In genomic region chr7:80307251-80307856, GRCh38 we compare ENCODE assay signal across 12 cellular contexts.
DNase-seq lines count a peak whose midpoint lies in the region; ATAC-seq and TF ChIP-seq lines count a peak whose summit lies in the region.
"Had no signal": no experiment of that assay in that cellular context is flagged by ENCODE, and none has a peak within 500 bp of the region (broad histone marks: within the 10 kb centered on the region; RNA-seq: fewer than 3 reads in every experiment).

No MANE protein-coding gene starts in this region.

- TF ChIP-seq CTCF in fibroblast of pulmonary artery (IDR thresholded peaks at IDR 0.05; ENCODE audit: low read length, missing control alignments), result no peak

- H3K4me3 ChIP-seq in fibroblast of pulmonary artery (replicated peaks; ENCODE audit: low read depth, low read length) (no peak overlapping the region), skeletal muscle cell (ENCODE audit: low read depth, low read length) (no peak overlapping the region), HAP-1 (no peak overlapping the region)
- H3K4me3 ChIP-seq: SJCRH30 had no signal

- H3K36me3 ChIP-seq in HAP-1 (replicated peaks), result no peaks in the 10 kb centered on the region
- H3K36me3 ChIP-seq: SJCRH30 had no signal

- in situ Hi-C loops in HAP-1 (cut with MboI; ENCODE audit: low sequenced_read_pairs), result no loop called here

- DNase-seq in DMS 273 (lab: John Stamatoyannopoulos, UW; ENCODE audit: unreplicated experiment) (peak; percentile 68), DMS 273 treated with DMSO at 0.1 percent for 48 hours (lab: John Stamatoyannopoulos, UW) (no peak), T1000 (lab: John Stamatoyannopoulos, UW) (peak; percentile 2), fibroblast of pulmonary artery (ENCODE audit: low read depth) (peak; percentile 74), skeletal muscle cell (ENCODE audit: low read depth) (peak; percentile 62), HAP-1 (ENCODE audit: low spot score in 2 of 2) (no peak)
- DNase-seq: DND-41, NCI-H510A, SJCRH30, substantia nigra had no signal

- H3K9me3 ChIP-seq in HAP-1, result no peaks in the 10 kb centered on the region
- H3K9me3 ChIP-seq: SJCRH30 had no signal

- H3K4me1 ChIP-seq in HAP-1, result 0 out of 2 replicates have a peak, but pooled peaks cover 5% of the 10 kb centered on the region
- H3K4me1 ChIP-seq: SJCRH30 had no signal

- no peak for ATAC-seq in HG03175 (IDR thresholded peaks at IDR 0.05; ENCODE audit: unreplicated experiment)
- no peak for ATAC-seq in GM21576 (IDR thresholded peaks at IDR 0.05; ENCODE audit: unreplicated experiment)

- no peaks in the 10 kb centered on the region for H3K27me3 ChIP-seq in HAP-1 (ENCODE audit: low read depth)
- H3K27me3 ChIP-seq: SJCRH30 had no signal

Comparison
In these comparisons a context has a peak if more than half of its experiments do, and no peak if none do; other contexts are left out.
1. DNase-seq: peak in DMS 273 (single experiment), T1000 (single experiment), fibroblast of pulmonary artery (single experiment) and skeletal muscle cell (single experiment); none in DMS 273 treated with DMSO at 0.1 percent for 48 hours (single experiment) and HAP-1 (0 of 2).